8 cellular contexts compared by ENCODE assay signal in genomic region chr5:116947691-116948528, GRCh38.
A peak's percentile ranks its signal among the peaks of the same experiment; 100 is the strongest.
DNase-seq lines count a peak whose midpoint lies in the region; ATAC-seq, FAIRE-seq and TF ChIP-seq lines count a peak whose summit lies in the region.

No MANE protein-coding gene starts in this region.

- no peak overlapping the region for H3K27ac Mint-ChIP-seq in activated naive CD4-positive, alpha-beta T cell treated with anti-CD3 and anti-CD28 coated beads, Interleukin-2, amount 50 U/mL, for 72 hours

- H3K27ac ChIP-seq in SJCRH30 = peak overlapping the region; percentile 42
- H3K27ac ChIP-seq in hepatocyte = no peak overlapping the region

- no peak for FAIRE-seq in H54 (lab: Jason Lieb, UNC)

- 0 out of 2 replicates have a peak overlapping the region, but pooled peaks have one; percentile 10 for H3K4me3 ChIP-seq in SJCRH30
- no peak overlapping the region for H3K4me3 ChIP-seq in hepatocyte

- peak; percentile 91 for TF ChIP-seq CTCF in GM12873 (IDR thresholded peaks at IDR 0.05; ENCODE audit: insufficient read depth, low read depth, low read length, missing control alignments)
- TF ChIP-seq CTCF in hepatocyte (IDR thresholded peaks at IDR 0.05; ENCODE audit: poor library complexity) = peak; percentile 50

- H3K36me3 ChIP-seq in SJCRH30 (no peaks in the 10 kb centered on the region), hepatocyte (replicated peaks; ENCODE audit: insufficient read depth, low read depth) (no peaks in the 10 kb centered on the region)

- no peaks in the 10 kb centered on the region for H3K36me3 Mint-ChIP-seq in activated naive CD4-positive, alpha-beta T cell treated with anti-CD3 and anti-CD28 coated beads, Interleukin-2, amount 50 U/mL, for 72 hours

- 84% methylated on average over 15 of the region's 15 CpGs for WGBS in hepatocyte (ENCODE audit: low lambda C conversion rate, missing lambda C conversion rate)

- H3K4me2 ChIP-seq in hepatocyte = no peak overlapping the region

- H3K79me2 ChIP-seq in hepatocyte = no peaks in the 10 kb centered on the region

- H3K4me1 ChIP-seq in SJCRH30 (peaks cover 4% of the 10 kb centered on the region; the same call in 1 of the 2 replicates), hepatocyte (ENCODE audit: insufficient read depth) (no peaks in the 10 kb centered on the region)

- no peaks in the 10 kb centered on the region for H4K20me1 ChIP-seq in hepatocyte (ENCODE audit: insufficient read depth, poor library complexity, severe bottlenecking)

- peak; percentile 71 to 93 for ATAC-seq in activated naive CD4-positive, alpha-beta T cell treated with anti-CD3 and anti-CD28 coated beads, Interleukin-2, amount 50 U/mL, for 72 hours

- no peaks in the 10 kb centered on the region for H3K9me2 ChIP-seq in hepatocyte (replicated peaks; ENCODE audit: insufficient read depth)

- no peak overlapping the region for H2AFZ ChIP-seq in hepatocyte

- DNase-seq in H54 (ENCODE audit: insufficient read length, low spot score) (peak; percentile 22), KG1 (lab: John Stamatoyannopoulos, UW) (peak; percentile 61), SJCRH30 (peak; percentile 88 to 97), hepatocyte (ENCODE audit: low spot score) (peak; percentile 65), NCI-H226 (no peak)
- peak in 1 of 2 donors; percentile 70 for DNase-seq in activated naive CD4-positive, alpha-beta T cell treated with anti-CD3 and anti-CD28 coated beads, Interleukin-2, amount 50 U/mL, for 72 hours (ENCODE audit: low spot score in 2 of 2)
- peak; percentile 73 for DNase-seq in stimulated activated CD4-positive, alpha-beta T cell treated with anti-CD3 and anti-CD28 coated beads, Interleukin-15, amount 100 ng/mL, for 24 hours

- no peak for TF ChIP-seq POLR2A in H54 (IDR thresholded peaks at IDR 0.05; ENCODE audit: low read depth, low read length)

- H3K9me3 Mint-ChIP-seq in activated naive CD4-positive, alpha-beta T cell treated with anti-CD3 and anti-CD28 coated beads, Interleukin-2, amount 50 U/mL, for 72 hours = peaks cover 4 to 6% of the 10 kb centered on the region in 2 donors

- H3K27me3 ChIP-seq in SJCRH30 (no peaks in the 10 kb centered on the region), hepatocyte (no peaks in the 10 kb centered on the region)

- no peaks in the 10 kb centered on the region for H3K9me3 ChIP-seq in SJCRH30 (replicated peaks)
- no peaks in the 10 kb centered on the region for H3K9me3 ChIP-seq in hepatocyte (ENCODE audit: low read depth)
